Comparison of ENCODE assay signal across 17 cellular contexts in genomic region chr1:111553199-111553598, GRCh38. TPM values are rescaled to one million over a fixed set of nuclear protein-coding genes. Genes with fewer than 3 reads are reported as not detected.
DNase-seq lines count a peak whose midpoint lies in the region; ATAC-seq, FAIRE-seq and TF ChIP-seq lines count a peak whose summit lies in the region.
"Had no signal": no experiment of that assay in that cellular context is flagged by ENCODE, and none has a peak within 500 bp of the region (broad histone marks: within the 10 kb centered on the region; RNA-seq: fewer than 3 reads in every experiment).

No MANE protein-coding gene starts in this region.

- H3K27ac ChIP-seq in esophagus muscularis mucosa (replicated peaks in 1 of 4) (peak overlapping the region in 3 of 4 donors; percentile 28 to 41 (median 30)), rectal smooth muscle tissue (ENCODE audit: low read depth, low read length) (peak overlapping the region; percentile 74)
- H3K27ac ChIP-seq: heart right ventricle, Peyer's patch had no signal

- H3K4me1 ChIP-seq in esophagus muscularis mucosa (peaks cover 0 to 16% (median 13%) of the 10 kb centered on the region in 4 donors), rectal smooth muscle tissue (ENCODE audit: control insufficient read depth, insufficient read depth, low read length) (peaks cover 9% of the 10 kb centered on the region)
- H3K4me1 ChIP-seq: heart right ventricle, Peyer's patch had no signal

- no peak for TF ChIP-seq CTCF in esophagus muscularis mucosa (IDR thresholded peaks at IDR 0.05)

- no peak overlapping the region for H3K9ac ChIP-seq in rectal smooth muscle tissue (ENCODE audit: low read length)

- intact Hi-C loops in esophagus muscularis mucosa (cut with DNase I) (no loop called here), cardiac septum (cut with DNase I) (no loop called here)

- TF ChIP-seq EP300 in esophagus muscularis mucosa (IDR thresholded peaks at IDR 0.05): no peak

- WGBS in esophagus muscularis mucosa: 56% methylated on average over 3 of the region's 3 CpGs

- ATAC-seq in HG02571 (IDR thresholded peaks at IDR 0.05; ENCODE audit: unreplicated experiment): no peak
- ATAC-seq: CD8-positive, alpha-beta T cell; heart right ventricle; left ventricle myocardium superior; stimulated activated naive B cell treated with anti-CD40 and anti-IgM and Interleukin-4, amounts not matched to agents 10 μg/mL and 1 μg/mL and 100 μg/mL, for 72 hours had no signal

- FAIRE-seq in RCC 7860 (lab: Jason Lieb, UNC): peak; percentile 90

- H3K9me3 ChIP-seq in esophagus muscularis mucosa: no peaks in the 10 kb centered on the region
- H3K9me3 ChIP-seq: heart right ventricle, Peyer's patch had no signal

- DNase-seq in EH (ENCODE audit: low read depth): peak; percentile 95
- peak; percentile 90 for DNase-seq in RCC 7860 (ENCODE audit: low spot score)
- peak; percentile 31 for DNase-seq in esophagus muscularis mucosa (ENCODE audit: extremely low spot score)
- no peak for DNase-seq in activated CD4-positive, CD25-positive, alpha-beta regulatory T cell (lab: John Stamatoyannopoulos, UW)
- no peak for DNase-seq in SKM-1 treated with dmso at 0.1 percent for 144 hours (lab: John Stamatoyannopoulos, UW; ENCODE audit: unreplicated experiment)
- no peak for DNase-seq in cardiac septum (ENCODE audit: low spot score)
- DNase-seq: CD8-positive, alpha-beta T cell; heart right ventricle; left ventricle myocardium superior; NCI-H1092 treated with DMSO at 0.1 percent for 48 hours; NCI-H446; occipital lobe; Peyer's patch; stimulated activated CD4-positive, alpha-beta T cell treated with anti-CD3 and anti-CD28 coated beads, Interleukin-2, amount 100 ng/mL, for 24 hours; stimulated activated naive B cell treated with anti-CD40 and anti-IgM and Interleukin-4, amounts not matched to agents 10 μg/mL and 1 μg/mL and 100 μg/mL, for 72 hours had no signal

- H3K4me3 ChIP-seq in esophagus muscularis mucosa (no peak overlapping the region), rectal smooth muscle tissue (ENCODE audit: low read length) (no peak overlapping the region)
- H3K4me3 ChIP-seq: heart right ventricle, Peyer's patch had no signal

- TF ChIP-seq POLR2A in esophagus muscularis mucosa (IDR thresholded peaks at IDR 0.05; ENCODE audit: low read depth): no peak

- H3K27me3 ChIP-seq in esophagus muscularis mucosa: no peaks in the 10 kb centered on the region
- H3K27me3 ChIP-seq in rectal smooth muscle tissue (ENCODE audit: control insufficient read depth, insufficient read depth, low read length): no peaks in the 10 kb centered on the region
- H3K27me3 ChIP-seq: heart right ventricle, Peyer's patch had no signal

- H3K36me3 ChIP-seq in esophagus muscularis mucosa (no peaks in the 10 kb centered on the region), rectal smooth muscle tissue (ENCODE audit: control insufficient read depth, insufficient read depth, low read length) (no peaks in the 10 kb centered on the region)
- H3K36me3 ChIP-seq: heart right ventricle, Peyer's patch had no signal

RNA-seq across cellular contexts. Expression of gene ADORA3, which starts 49.8 kb away (rescaled TPM):
- 10 to 100 TPM in 1 of 4 donors, 1 to 10 TPM in 3; 4.9 to 13.3 (median 5.1) TPM for total RNA-seq in esophagus muscularis mucosa
- 0.51 TPM for total RNA-seq in cardiac septum
- total RNA-seq: CD8-positive, alpha-beta T cell had no signal

RNA-seq across cellular contexts. Expression of gene TMIGD3, which starts 49.8 kb away (rescaled TPM):
- total RNA-seq in esophagus muscularis mucosa (1 to 10 TPM; 1.7 to 2.6 (median 2.3) TPM), cardiac septum (0.32 TPM)
- total RNA-seq: CD8-positive, alpha-beta T cell had no signal

Comparison
In these comparisons a context has a peak if more than half of its experiments do, and no peak if none do; other contexts are left out.
1. DNase-seq: peak in EH (single experiment), RCC 7860 (single experiment) and esophagus muscularis mucosa (single experiment); none in activated CD4-positive, CD25-positive, alpha-beta regulatory T cell (0 of 4), SKM-1 treated with dmso at 0.1 percent for 144 hours (single experiment) and cardiac septum (single experiment).